1 cellular context compared by ENCODE assay signal in the genomic region with DNA sequence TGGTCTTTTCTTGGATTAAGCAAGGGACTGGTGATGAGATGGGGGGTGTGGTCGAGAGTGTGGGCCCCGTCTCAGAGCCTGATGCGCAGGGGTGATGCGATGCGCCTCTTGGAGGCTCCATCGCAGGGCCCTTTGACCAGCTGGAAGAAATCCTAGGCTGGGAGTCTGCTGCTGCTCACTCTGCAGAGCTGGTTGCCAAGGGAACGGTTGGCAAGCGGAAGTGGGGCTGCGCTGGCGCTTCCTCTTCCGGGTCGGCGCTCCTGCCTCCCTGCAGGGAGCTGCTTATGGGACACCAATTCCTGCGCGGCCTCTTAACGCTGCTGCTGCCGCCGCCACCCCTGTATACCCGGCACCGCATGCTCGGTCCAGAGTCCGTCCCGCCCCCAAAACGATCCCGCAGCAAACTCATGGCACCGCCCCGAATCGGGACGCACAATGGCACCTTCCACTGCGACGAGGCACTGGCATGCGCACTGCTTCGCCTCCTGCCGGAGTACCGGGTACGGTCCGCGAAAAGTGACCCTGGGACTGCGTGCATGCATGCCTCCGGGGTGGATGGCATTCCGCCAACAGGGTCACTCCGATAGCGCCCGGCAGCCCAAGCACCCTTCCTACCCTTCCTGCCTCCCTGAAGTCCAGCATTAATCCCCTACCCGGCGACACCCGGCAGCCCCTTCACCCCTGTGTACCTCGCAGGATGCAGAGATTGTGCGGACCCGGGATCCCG.
A peak's percentile ranks its signal among the peaks of the same experiment; 100 is the strongest.
TF ChIP-seq lines count a peak whose summit lies in the region.

A gene with protein sequence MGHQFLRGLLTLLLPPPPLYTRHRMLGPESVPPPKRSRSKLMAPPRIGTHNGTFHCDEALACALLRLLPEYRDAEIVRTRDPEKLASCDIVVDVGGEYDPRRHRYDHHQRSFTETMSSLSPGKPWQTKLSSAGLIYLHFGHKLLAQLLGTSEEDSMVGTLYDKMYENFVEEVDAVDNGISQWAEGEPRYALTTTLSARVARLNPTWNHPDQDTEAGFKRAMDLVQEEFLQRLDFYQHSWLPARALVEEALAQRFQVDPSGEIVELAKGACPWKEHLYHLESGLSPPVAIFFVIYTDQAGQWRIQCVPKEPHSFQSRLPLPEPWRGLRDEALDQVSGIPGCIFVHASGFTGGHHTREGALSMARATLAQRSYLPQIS (plus strand): TSS at position 242 of the 727 bp plus-strand sequence. CDS start 43 bp downstream, at position 285.

TF ChIP-seq in HepG2, 621 proteins besides CTCF, POLR2A, EP300 and RAD21 (continued from another document and continues in another):
- TF ChIP-seq, protein P1, sequence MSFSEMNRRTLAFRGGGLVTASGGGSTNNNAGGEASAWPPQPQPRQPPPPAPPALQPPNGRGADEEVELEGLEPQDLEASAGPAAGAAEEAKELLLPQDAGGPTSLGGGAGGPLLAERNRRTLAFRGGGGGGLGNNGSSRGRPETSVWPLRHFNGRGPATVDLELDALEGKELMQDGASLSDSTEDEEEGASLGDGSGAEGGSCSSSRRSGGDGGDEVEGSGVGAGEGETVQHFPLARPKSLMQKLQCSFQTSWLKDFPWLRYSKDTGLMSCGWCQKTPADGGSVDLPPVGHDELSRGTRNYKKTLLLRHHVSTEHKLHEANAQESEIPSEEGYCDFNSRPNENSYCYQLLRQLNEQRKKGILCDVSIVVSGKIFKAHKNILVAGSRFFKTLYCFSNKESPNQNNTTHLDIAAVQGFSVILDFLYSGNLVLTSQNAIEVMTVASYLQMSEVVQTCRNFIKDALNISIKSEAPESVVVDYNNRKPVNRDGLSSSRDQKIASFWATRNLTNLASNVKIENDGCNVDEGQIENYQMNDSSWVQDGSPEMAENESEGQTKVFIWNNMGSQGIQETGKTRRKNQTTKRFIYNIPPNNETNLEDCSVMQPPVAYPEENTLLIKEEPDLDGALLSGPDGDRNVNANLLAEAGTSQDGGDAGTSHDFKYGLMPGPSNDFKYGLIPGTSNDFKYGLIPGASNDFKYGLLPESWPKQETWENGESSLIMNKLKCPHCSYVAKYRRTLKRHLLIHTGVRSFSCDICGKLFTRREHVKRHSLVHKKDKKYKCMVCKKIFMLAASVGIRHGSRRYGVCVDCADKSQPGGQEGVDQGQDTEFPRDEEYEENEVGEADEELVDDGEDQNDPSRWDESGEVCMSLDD (CRISPR knock-in tag; IDR thresholded peaks at IDR 0.05; ENCODE audit: borderline replicate concordance) = no peak; the same call in 1 of the 2 replicates
- no peak; the same call in 1 of the 2 replicates for TF ChIP-seq ZNF3 (CRISPR knock-in tag; IDR thresholded peaks at IDR 0.05)
- peak; percentile 96 for TF ChIP-seq HDAC1 (CRISPR knock-in tag; IDR thresholded peaks at IDR 0.05)
- peak; percentile 68; the same call in 1 of the 2 replicates for TF ChIP-seq ZNF747 (CRISPR knock-in tag; IDR thresholded peaks at IDR 0.05; ENCODE audit: borderline replicate concordance)
- TF ChIP-seq, protein P2, sequence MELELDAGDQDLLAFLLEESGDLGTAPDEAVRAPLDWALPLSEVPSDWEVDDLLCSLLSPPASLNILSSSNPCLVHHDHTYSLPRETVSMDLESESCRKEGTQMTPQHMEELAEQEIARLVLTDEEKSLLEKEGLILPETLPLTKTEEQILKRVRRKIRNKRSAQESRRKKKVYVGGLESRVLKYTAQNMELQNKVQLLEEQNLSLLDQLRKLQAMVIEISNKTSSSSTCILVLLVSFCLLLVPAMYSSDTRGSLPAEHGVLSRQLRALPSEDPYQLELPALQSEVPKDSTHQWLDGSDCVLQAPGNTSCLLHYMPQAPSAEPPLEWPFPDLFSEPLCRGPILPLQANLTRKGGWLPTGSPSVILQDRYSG (CRISPR knock-in tag; IDR thresholded peaks at IDR 0.05) = no peak
- peak; percentile 95 for TF ChIP-seq BORCS8-MEF2B (CRISPR knock-in tag; IDR thresholded peaks at IDR 0.05)
- TF ChIP-seq, protein P3, sequence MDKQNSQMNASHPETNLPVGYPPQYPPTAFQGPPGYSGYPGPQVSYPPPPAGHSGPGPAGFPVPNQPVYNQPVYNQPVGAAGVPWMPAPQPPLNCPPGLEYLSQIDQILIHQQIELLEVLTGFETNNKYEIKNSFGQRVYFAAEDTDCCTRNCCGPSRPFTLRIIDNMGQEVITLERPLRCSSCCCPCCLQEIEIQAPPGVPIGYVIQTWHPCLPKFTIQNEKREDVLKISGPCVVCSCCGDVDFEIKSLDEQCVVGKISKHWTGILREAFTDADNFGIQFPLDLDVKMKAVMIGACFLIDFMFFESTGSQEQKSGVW (CRISPR knock-in tag; IDR thresholded peaks at IDR 0.05; ENCODE audit: borderline replicate concordance) = no peak
- no peak for TF ChIP-seq ZNF382 (CRISPR knock-in tag; IDR thresholded peaks at IDR 0.05; ENCODE audit: borderline replicate concordance)
- no peak for TF ChIP-seq NCOA5 (CRISPR knock-in tag; IDR thresholded peaks at IDR 0.05)
- TF ChIP-seq CENPT (CRISPR knock-in tag; IDR thresholded peaks at IDR 0.05; ENCODE audit: low read depth) = no peak
- no peak; the same call in 1 of the 2 replicates for TF ChIP-seq ZZZ3 (CRISPR knock-in tag; IDR thresholded peaks at IDR 0.05; ENCODE audit: borderline replicate concordance)
- no peak for TF ChIP-seq TEAD2 (CRISPR knock-in tag; IDR thresholded peaks at IDR 0.05)
- no peak for TF ChIP-seq CEBPG (CRISPR knock-in tag; IDR thresholded peaks at IDR 0.05)
- 0 out of 2 replicates have a peak, but pooled peaks have one; percentile 20 for TF ChIP-seq ZNF777 (CRISPR knock-in tag; IDR thresholded peaks at IDR 0.05)
- 0 out of 2 replicates have a peak, but pooled peaks have one; percentile 63 for TF ChIP-seq ZMYM2 (CRISPR knock-in tag; IDR thresholded peaks at IDR 0.05)
- peak; percentile 79; the same call in 1 of the 2 replicates for TF ChIP-seq ZNF563 (CRISPR knock-in tag; IDR thresholded peaks at IDR 0.05)
- no peak for TF ChIP-seq SRSF9 (IDR thresholded peaks at IDR 0.05; ENCODE audit: borderline replicate concordance, insufficient read depth, low read depth, low read length, poor library complexity, severe bottlenecking)
- TF ChIP-seq ONECUT2 (CRISPR knock-in tag; IDR thresholded peaks at IDR 0.05) = peak; percentile 59; the same call in 1 of the 2 replicates
- TF ChIP-seq, protein P4, sequence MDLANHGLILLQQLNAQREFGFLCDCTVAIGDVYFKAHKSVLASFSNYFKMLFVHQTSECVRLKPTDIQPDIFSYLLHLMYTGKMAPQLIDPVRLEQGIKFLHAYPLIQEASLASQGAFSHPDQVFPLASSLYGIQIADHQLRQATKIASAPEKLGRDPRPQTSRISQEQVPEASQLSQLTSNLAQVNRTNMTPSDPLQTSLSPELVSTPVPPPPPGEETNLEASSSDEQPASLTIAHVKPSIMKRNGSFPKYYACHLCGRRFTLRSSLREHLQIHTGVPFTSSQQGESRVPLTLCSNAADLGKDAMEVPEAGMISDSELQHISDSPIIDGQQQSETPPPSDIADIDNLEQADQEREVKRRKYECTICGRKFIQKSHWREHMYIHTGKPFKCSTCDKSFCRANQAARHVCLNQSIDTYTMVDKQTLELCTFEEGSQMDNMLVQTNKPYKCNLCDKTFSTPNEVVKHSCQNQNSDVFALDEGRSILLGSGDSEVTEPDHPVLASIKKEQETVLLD (CRISPR knock-in tag; IDR thresholded peaks at IDR 0.05; ENCODE audit: low read depth) = peak; percentile 80
- TF ChIP-seq KLF15 (CRISPR knock-in tag; IDR thresholded peaks at IDR 0.05; ENCODE audit: borderline replicate concordance) = no peak
- peak; percentile 58; the same call in 1 of the 2 replicates for TF ChIP-seq YEATS2 (CRISPR knock-in tag; IDR thresholded peaks at IDR 0.05; ENCODE audit: borderline replicate concordance)
- TF ChIP-seq, protein P5, sequence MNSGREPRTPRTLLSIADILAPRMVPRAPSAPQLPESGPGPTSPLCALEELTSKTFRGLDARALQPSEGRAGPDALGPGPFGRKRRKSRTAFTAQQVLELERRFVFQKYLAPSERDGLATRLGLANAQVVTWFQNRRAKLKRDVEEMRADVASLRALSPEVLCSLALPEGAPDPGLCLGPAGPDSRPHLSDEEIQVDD (CRISPR knock-in tag; IDR thresholded peaks at IDR 0.05; ENCODE audit: borderline replicate concordance) = 0 out of 2 replicates have a peak, but pooled peaks have one; percentile 21
- TF ChIP-seq, protein P6, sequence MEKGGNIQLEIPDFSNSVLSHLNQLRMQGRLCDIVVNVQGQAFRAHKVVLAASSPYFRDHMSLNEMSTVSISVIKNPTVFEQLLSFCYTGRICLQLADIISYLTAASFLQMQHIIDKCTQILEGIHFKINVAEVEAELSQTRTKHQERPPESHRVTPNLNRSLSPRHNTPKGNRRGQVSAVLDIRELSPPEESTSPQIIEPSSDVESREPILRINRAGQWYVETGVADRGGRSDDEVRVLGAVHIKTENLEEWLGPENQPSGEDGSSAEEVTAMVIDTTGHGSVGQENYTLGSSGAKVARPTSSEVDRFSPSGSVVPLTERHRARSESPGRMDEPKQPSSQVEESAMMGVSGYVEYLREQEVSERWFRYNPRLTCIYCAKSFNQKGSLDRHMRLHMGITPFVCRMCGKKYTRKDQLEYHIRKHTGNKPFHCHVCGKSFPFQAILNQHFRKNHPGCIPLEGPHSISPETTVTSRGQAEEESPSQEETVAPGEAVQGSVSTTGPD (CRISPR knock-in tag; IDR thresholded peaks at IDR 0.05) = no peak
- no peak; the same call in 1 of the 2 replicates for TF ChIP-seq ZNF766 (CRISPR knock-in tag; IDR thresholded peaks at IDR 0.05; ENCODE audit: borderline replicate concordance)
- TF ChIP-seq SALL2 (CRISPR knock-in tag; IDR thresholded peaks at IDR 0.05) = no peak; the same call in 1 of the 2 replicates
- TF ChIP-seq, protein P7, sequence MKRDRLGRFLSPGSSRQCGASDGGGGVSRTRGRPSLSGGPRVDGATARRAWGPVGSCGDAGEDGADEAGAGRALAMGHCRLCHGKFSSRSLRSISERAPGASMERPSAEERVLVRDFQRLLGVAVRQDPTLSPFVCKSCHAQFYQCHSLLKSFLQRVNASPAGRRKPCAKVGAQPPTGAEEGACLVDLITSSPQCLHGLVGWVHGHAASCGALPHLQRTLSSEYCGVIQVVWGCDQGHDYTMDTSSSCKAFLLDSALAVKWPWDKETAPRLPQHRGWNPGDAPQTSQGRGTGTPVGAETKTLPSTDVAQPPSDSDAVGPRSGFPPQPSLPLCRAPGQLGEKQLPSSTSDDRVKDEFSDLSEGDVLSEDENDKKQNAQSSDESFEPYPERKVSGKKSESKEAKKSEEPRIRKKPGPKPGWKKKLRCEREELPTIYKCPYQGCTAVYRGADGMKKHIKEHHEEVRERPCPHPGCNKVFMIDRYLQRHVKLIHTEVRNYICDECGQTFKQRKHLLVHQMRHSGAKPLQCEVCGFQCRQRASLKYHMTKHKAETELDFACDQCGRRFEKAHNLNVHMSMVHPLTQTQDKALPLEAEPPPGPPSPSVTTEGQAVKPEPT (CRISPR knock-in tag; IDR thresholded peaks at IDR 0.05; ENCODE audit: low read depth) = no peak
- TF ChIP-seq RAD51 (IDR thresholded peaks at IDR 0.05; ENCODE audit: borderline replicate concordance) = no peak
- peak; percentile 24; the same call in 1 of the 2 replicates for TF ChIP-seq MIXL1 (CRISPR knock-in tag; IDR thresholded peaks at IDR 0.05)
- no peak; the same call in 1 of the 2 replicates for TF ChIP-seq ZNF12 (CRISPR knock-in tag; IDR thresholded peaks at IDR 0.05)
- TF ChIP-seq, protein P8, sequence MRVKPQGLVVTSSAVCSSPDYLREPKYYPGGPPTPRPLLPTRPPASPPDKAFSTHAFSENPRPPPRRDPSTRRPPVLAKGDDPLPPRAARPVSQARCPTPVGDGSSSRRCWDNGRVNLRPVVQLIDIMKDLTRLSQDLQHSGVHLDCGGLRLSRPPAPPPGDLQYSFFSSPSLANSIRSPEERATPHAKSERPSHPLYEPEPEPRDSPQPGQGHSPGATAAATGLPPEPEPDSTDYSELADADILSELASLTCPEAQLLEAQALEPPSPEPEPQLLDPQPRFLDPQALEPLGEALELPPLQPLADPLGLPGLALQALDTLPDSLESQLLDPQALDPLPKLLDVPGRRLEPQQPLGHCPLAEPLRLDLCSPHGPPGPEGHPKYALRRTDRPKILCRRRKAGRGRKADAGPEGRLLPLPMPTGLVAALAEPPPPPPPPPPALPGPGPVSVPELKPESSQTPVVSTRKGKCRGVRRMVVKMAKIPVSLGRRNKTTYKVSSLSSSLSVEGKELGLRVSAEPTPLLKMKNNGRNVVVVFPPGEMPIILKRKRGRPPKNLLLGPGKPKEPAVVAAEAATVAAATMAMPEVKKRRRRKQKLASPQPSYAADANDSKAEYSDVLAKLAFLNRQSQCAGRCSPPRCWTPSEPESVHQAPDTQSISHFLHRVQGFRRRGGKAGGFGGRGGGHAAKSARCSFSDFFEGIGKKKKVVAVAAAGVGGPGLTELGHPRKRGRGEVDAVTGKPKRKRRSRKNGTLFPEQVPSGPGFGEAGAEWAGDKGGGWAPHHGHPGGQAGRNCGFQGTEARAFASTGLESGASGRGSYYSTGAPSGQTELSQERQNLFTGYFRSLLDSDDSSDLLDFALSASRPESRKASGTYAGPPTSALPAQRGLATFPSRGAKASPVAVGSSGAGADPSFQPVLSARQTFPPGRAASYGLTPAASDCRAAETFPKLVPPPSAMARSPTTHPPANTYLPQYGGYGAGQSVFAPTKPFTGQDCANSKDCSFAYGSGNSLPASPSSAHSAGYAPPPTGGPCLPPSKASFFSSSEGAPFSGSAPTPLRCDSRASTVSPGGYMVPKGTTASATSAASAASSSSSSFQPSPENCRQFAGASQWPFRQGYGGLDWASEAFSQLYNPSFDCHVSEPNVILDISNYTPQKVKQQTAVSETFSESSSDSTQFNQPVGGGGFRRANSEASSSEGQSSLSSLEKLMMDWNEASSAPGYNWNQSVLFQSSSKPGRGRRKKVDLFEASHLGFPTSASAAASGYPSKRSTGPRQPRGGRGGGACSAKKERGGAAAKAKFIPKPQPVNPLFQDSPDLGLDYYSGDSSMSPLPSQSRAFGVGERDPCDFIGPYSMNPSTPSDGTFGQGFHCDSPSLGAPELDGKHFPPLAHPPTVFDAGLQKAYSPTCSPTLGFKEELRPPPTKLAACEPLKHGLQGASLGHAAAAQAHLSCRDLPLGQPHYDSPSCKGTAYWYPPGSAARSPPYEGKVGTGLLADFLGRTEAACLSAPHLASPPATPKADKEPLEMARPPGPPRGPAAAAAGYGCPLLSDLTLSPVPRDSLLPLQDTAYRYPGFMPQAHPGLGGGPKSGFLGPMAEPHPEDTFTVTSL (CRISPR knock-in tag; IDR thresholded peaks at IDR 0.05; ENCODE audit: borderline replicate concordance) = no peak
- no peak for TF ChIP-seq TCF7L2 (IDR thresholded peaks at IDR 0.05; ENCODE audit: low read depth, low read length)
- TF ChIP-seq RNF2 (conservative IDR thresholded peaks at IDR 0.05; ENCODE audit: low read depth) = peak; percentile 87
- TF ChIP-seq MBNL3 (CRISPR knock-in tag; conservative IDR thresholded peaks at IDR 0.05) = no peak
- peak; percentile 98 for TF ChIP-seq ZNF7 (CRISPR knock-in tag; IDR thresholded peaks at IDR 0.05)
- peak; percentile 74 for TF ChIP-seq RXRA (CRISPR knock-in tag; IDR thresholded peaks at IDR 0.05)
- no peak for TF ChIP-seq CAMTA2 (CRISPR knock-in tag; IDR thresholded peaks at IDR 0.05; ENCODE audit: borderline replicate concordance)
- peak; percentile 70; the same call in 1 of the 2 replicates for TF ChIP-seq FOXC1 (CRISPR knock-in tag; IDR thresholded peaks at IDR 0.05; ENCODE audit: borderline replicate concordance)
- no peak for TF ChIP-seq NR3C1 (CRISPR knock-in tag; IDR thresholded peaks at IDR 0.05)
- TF ChIP-seq NKX3-1 (CRISPR knock-in tag; IDR thresholded peaks at IDR 0.05) = no peak
- TF ChIP-seq SALL1 (CRISPR knock-in tag; IDR thresholded peaks at IDR 0.05) = peak; percentile 90
- TF ChIP-seq ZNF775 (CRISPR knock-in tag; IDR thresholded peaks at IDR 0.05; ENCODE audit: borderline replicate concordance) = no peak
- TF ChIP-seq ATAD3A (CRISPR knock-in tag; IDR thresholded peaks at IDR 0.05) = no peak
- no peak for TF ChIP-seq HMG20A (CRISPR knock-in tag; IDR thresholded peaks at IDR 0.05; ENCODE audit: borderline replicate concordance)
- peak; percentile 70 for TF ChIP-seq SP2 (CRISPR knock-in tag; IDR thresholded peaks at IDR 0.05)
